In the genomic region with DNA sequence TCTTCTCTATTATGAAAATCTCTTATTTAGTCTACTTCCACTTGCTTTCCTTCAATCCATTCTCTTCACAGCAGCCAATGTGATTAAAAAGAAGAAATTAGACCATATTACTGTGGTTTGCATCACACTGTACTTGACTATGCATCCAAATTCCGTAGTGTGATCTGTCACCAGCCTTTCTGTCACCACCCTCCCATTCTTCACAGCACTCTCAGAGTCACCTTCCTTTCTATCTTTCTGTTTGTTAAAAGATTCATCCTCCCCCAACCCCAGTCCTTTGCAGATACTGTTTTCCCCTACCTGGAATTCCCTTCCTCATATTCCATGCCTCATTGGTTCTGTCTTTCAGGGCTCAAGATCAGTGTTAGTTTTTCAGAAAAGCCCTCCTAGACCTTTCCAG, we compare ENCODE assay signal across 1 cellular context.
TF ChIP-seq lines count a peak whose summit lies in the region.

No MANE protein-coding gene starts in this region.

TF ChIP-seq in endothelial cell of umbilical vein, 7 proteins besides CTCF, POLR2A, EP300 and RAD21:
- TF ChIP-seq MYC (IDR thresholded peaks at IDR 0.05; ENCODE audit: low read depth, low read length) (no peak), POLR2AphosphoS5 (IDR thresholded peaks at IDR 0.05; ENCODE audit: insufficient read depth, low read depth, low read length) (no peak), FOS (IDR thresholded peaks at IDR 0.05; ENCODE audit: borderline replicate concordance, insufficient read depth, low read length) (no peak), EZH2 (IDR thresholded peaks at IDR 0.05; ENCODE audit: borderline replicate concordance, low read depth, low read length, severe bottlenecking) (no peak), GATA2 (IDR thresholded peaks at IDR 0.05; ENCODE audit: insufficient read depth, insufficient read length, low read depth, low read length) (no peak)
- TF ChIP-seq, protein P1, sequence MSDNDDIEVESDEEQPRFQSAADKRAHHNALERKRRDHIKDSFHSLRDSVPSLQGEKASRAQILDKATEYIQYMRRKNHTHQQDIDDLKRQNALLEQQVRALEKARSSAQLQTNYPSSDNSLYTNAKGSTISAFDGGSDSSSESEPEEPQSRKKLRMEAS (IDR thresholded peaks at IDR 0.05; ENCODE audit: insufficient read depth, insufficient read length), result no peak
